10 cellular contexts compared by ENCODE assay signal in genomic region chr1:16787711-16788110, GRCh38. TPM values are rescaled to one million over a fixed set of nuclear protein-coding genes. Genes with fewer than 3 reads are reported as not detected.
"Had no signal": no experiment of that assay in that cellular context is flagged by ENCODE, and none has a peak within 500 bp of the region (broad histone marks: within the 10 kb centered on the region; RNA-seq: fewer than 3 reads in every experiment).

No MANE protein-coding gene starts in this region.

RNA-seq across cellular contexts. Expression of gene RNU1-4, which starts 47.4 kb away (rescaled TPM):
- total RNA-seq: osteoblast, right atrium auricular region had no signal
- polyA plus RNA-seq: neural cell, ovary, pancreas, psoas muscle, right cardiac atrium, sigmoid colon, small intestine, spleen had no signal
